1 cellular context compared by ENCODE assay signal in genomic region chr1:46309401-46310159, GRCh38.
TF ChIP-seq lines count a peak whose summit lies in the region.

No MANE protein-coding gene starts in this region.

TF ChIP-seq in H1, 55 proteins besides CTCF, POLR2A, EP300 and RAD21:
- TF ChIP-seq RFX5 (IDR thresholded peaks at IDR 0.05; ENCODE audit: borderline replicate concordance, low read depth, low read length) = no peak
- peak; percentile 77; the same call in 1 of the 2 replicates for TF ChIP-seq TEAD4 (IDR thresholded peaks at IDR 0.05; ENCODE audit: low read depth, low read length)
